In the genomic region with DNA sequence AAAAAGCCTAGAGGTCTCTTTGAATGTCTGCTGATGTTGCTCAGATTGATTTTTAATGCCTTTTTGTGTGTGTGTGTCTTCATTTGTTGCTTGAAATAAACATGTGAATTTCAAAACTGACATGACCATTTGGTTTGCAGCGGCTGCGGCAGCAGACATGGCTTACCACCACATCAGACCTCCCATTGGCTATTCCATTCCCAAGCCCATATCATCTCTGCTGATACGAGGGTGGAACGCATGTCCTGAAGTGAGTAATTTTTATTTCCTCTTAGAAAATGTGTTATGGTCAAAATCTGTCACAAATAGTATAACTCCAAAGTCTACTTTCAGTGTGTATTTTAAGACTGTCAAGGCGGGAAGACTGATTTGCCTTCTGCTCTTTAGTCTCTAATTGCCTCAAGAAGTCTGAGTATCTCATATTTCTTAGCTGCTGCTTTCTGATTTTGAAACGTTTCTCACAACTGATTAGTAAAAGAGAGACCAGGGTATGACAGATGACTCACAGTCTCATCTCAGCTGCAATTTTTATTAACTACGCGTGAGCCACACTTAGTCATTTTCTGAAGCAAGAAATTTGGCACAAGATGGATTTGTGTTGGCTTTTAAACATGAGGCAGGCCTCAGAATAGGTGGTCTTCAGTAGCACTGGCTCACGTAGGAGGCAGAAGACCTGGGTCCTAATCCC, we compare ENCODE assay signal across 13 cellular contexts. TPM values are rescaled to one million over a fixed set of nuclear protein-coding genes. Genes with fewer than 3 reads are reported as not detected.
DNase-seq lines count a peak whose midpoint lies in the region; ATAC-seq and TF ChIP-seq lines count a peak whose summit lies in the region.
"Had no signal": no experiment of that assay in that cellular context is flagged by ENCODE, and none has a peak within 500 bp of the region (broad histone marks: within the 10 kb centered on the region; RNA-seq: fewer than 3 reads in every experiment).

No MANE protein-coding gene starts in this region.

- TF ChIP-seq CTCF in GM13976 (IDR thresholded peaks at IDR 0.05; ENCODE audit: borderline replicate concordance, control extremely low read depth, extremely low read depth, insufficient read depth, missing control alignments) = no peak
- no peak for TF ChIP-seq CTCF in foreskin keratinocyte (conservative IDR thresholded peaks at IDR 0.05)

- DNase-seq in GM13976 (ENCODE audit: low spot score) = peak; percentile 20
- DNase-seq in foreskin keratinocyte = peak; percentile 7 to 13
- DNase-seq in NK-92 treated with Interleukin-12 subunit alpha and Interleukin-12 subunit beta, amount 100 ng/mL, for 24 hours (lab: John Stamatoyannopoulos, UW) = no peak
- no peak for DNase-seq in globus pallidus (ENCODE audit: low spot score)
- DNase-seq in NCI-H1048 (lab: John Stamatoyannopoulos, UW) = no peak
- DNase-seq: activated CD4-positive, alpha-beta T cell treated with anti-CD3 and anti-CD28 coated beads for 48 hours; cerebellar nuclear complex; DMS53; NCI-H526 had no signal

- H3K4me1 ChIP-seq in foreskin keratinocyte = no peaks in the 10 kb centered on the region

- in situ Hi-C loops in GM13976 (cut with MboI; ENCODE audit: low sequenced_read_pairs, unreplicated experiment) = no loop called here

- H3K27ac ChIP-seq in foreskin keratinocyte = no peak overlapping the region
- H3K27ac ChIP-seq: thoracic aorta had no signal

- peak; percentile 92 for ATAC-seq in GM21447 (IDR thresholded peaks at IDR 0.05; ENCODE audit: unreplicated experiment)
- peak; percentile 90 for ATAC-seq in HG03442 (IDR thresholded peaks at IDR 0.05; ENCODE audit: unreplicated experiment)
- ATAC-seq in foreskin keratinocyte = peak; percentile 20
- ATAC-seq in HG03139 (IDR thresholded peaks at IDR 0.05; ENCODE audit: unreplicated experiment) = no peak

- no peaks in the 10 kb centered on the region for H3K27me3 ChIP-seq in foreskin keratinocyte

RNA-seq across cellular contexts. Expression of a gene that starts 49.0 kb away (rescaled TPM):
- not detected in 2 replicates for total RNA-seq in foreskin keratinocyte
- not detected in 2 replicates for polyA plus RNA-seq in foreskin keratinocyte
- total RNA-seq: thoracic aorta had no signal

Comparison
In these comparisons a context has a peak if more than half of its experiments do, and no peak if none do; other contexts are left out.
1. DNase-seq: peak in GM13976 (single experiment) and foreskin keratinocyte (2 of 2); none in NK-92 treated with Interleukin-12 subunit alpha and Interleukin-12 subunit beta, amount 100 ng/mL, for 24 hours (single experiment), globus pallidus (single experiment) and NCI-H1048 (single experiment).